Comparison of ENCODE assay signal across 28 cellular contexts in genomic region chr10:124605481-124605855, GRCh38.
A peak's percentile ranks its signal among the peaks of the same experiment; 100 is the strongest.
DNase-seq lines count a peak whose midpoint lies in the region; ATAC-seq and TF ChIP-seq lines count a peak whose summit lies in the region.
"Had no signal": no experiment of that assay in that cellular context is flagged by ENCODE, and none has a peak within 500 bp of the region (broad histone marks: within the 10 kb centered on the region; RNA-seq: fewer than 3 reads in every experiment).

No MANE protein-coding gene starts in this region.

- peak overlapping the region; percentile 65 for H3K27ac Mint-ChIP-seq in neural progenitor cell
- H3K27ac Mint-ChIP-seq: activated CD4-positive, alpha-beta T cell treated with anti-CD3 and anti-CD28 coated beads, Interleukin-2, amount 10 ng/mL, durations not matched to agents 24 days and 14 days; nephron; T-helper 2 cell treated with Interferon-gamma antibody and Interleukin-4, amounts not matched to agents 5 μg/mL and 100 μg/mL, for 36 hours had no signal

- no peaks in the 10 kb centered on the region for H3K36me3 Mint-ChIP-seq in neural progenitor cell
- H3K36me3 Mint-ChIP-seq: CD8-positive, alpha-beta memory T cell had no signal

- no peaks in the 10 kb centered on the region for H3F3A ChIP-seq in neural progenitor cell (ENCODE audit: low read depth)

- H3K79me2 ChIP-seq in neural progenitor cell (ENCODE audit: low read depth), result no peaks in the 10 kb centered on the region

- no peaks in the 10 kb centered on the region for H3K9me3 Mint-ChIP-seq in neural progenitor cell
- H3K9me3 Mint-ChIP-seq: activated CD4-positive, alpha-beta T cell treated with anti-CD3 and anti-CD28 coated beads, Interleukin-2, amount 10 ng/mL, durations not matched to agents 24 days and 14 days; CD8-positive, alpha-beta memory T cell; nephron; T-helper 2 cell treated with Interferon-gamma antibody and Interleukin-4, amounts not matched to agents 5 μg/mL and 100 μg/mL, for 36 hours had no signal

- intact Hi-C loops in right cardiac atrium (cut with DNase I), result no loop called here

- no peaks in the 10 kb centered on the region for H4K20me1 ChIP-seq in neural progenitor cell (ENCODE audit: low read depth)

- ATAC-seq in right cardiac atrium (no peak), GM19023 (IDR thresholded peaks at IDR 0.05; ENCODE audit: unreplicated experiment) (no peak)

- H3K9ac ChIP-seq in neural progenitor cell, result no peak overlapping the region
- H3K9ac ChIP-seq: SK-N-SH had no signal

- H3K36me3 ChIP-seq in right atrium auricular region (no peaks in the 10 kb centered on the region), neural progenitor cell (no peaks in the 10 kb centered on the region)
- H3K36me3 ChIP-seq: breast epithelium, colonic mucosa, HAP-1, sigmoid colon, thoracic aorta, vagina had no signal

- H3K27ac ChIP-seq in right cardiac atrium (ENCODE audit: low read length) (no peak overlapping the region), right atrium auricular region (no peak overlapping the region), caudate nucleus (ENCODE audit: low read depth, low read length) (peak overlapping the region; percentile 97), neural progenitor cell (no peak overlapping the region)
- H3K27ac ChIP-seq: breast epithelium, colonic mucosa, thoracic aorta, vagina, VCaP had no signal

- peaks cover 14% of the 10 kb centered on the region for H3K4me1 Mint-ChIP-seq in neural progenitor cell
- H3K4me1 Mint-ChIP-seq: nephron had no signal

- peak overlapping the region; percentile 12 for H3K4me3 Mint-ChIP-seq in neural progenitor cell
- H3K4me3 Mint-ChIP-seq: activated CD4-positive, alpha-beta T cell treated with anti-CD3 and anti-CD28 coated beads, Interleukin-2, amount 10 ng/mL, durations not matched to agents 24 days and 14 days; nephron; T-helper 2 cell treated with Interferon-gamma antibody and Interleukin-4, amounts not matched to agents 5 μg/mL and 100 μg/mL, for 36 hours had no signal

- DNase-seq in right cardiac atrium (peak; percentile 7 to 35 (median 25)), right atrium auricular region (ENCODE audit: low spot score) (no peak), caudate nucleus (lab: John Stamatoyannopoulos, UW) (no peak), neural progenitor cell (ENCODE audit: low spot score) (no peak), GOT3 (lab: John Stamatoyannopoulos, UW) (no peak), T-helper 1 cell (no peak), NCI-H524 (lab: John Stamatoyannopoulos, UW) (no peak)
- DNase-seq: activated CD4-positive, alpha-beta T cell treated with anti-CD3 and anti-CD28 coated beads, Interleukin-2, amount 10 ng/mL, durations not matched to agents 24 days and 14 days; activated naive CD4-positive, alpha-beta T cell; activated T-cell treated with anti-CD3 and anti-CD28 coated beads, Interleukin-2, amount 50 U/mL, for 48 hours; colonic mucosa; KBM-7; NCI-H1417; NCI-H774; OCI-M1; sigmoid colon; SK-N-SH; stimulated activated CD4-positive, alpha-beta T cell treated with anti-CD3 and anti-CD28 coated beads, Interleukin-4, amount 100 ng/mL, for 4 hours; stimulated activated naive CD4-positive, alpha-beta T cell treated with Interleukin-2 at 50 U/mL for 16 hours had no signal

- H3K4me1 ChIP-seq in right cardiac atrium (ENCODE audit: control insufficient read depth, insufficient read depth, low read length), result no peaks in the 10 kb centered on the region
- no peaks in the 10 kb centered on the region for H3K4me1 ChIP-seq in right atrium auricular region
- peaks cover 23% of the 10 kb centered on the region for H3K4me1 ChIP-seq in neural progenitor cell
- H3K4me1 ChIP-seq: breast epithelium, colonic mucosa, HAP-1, sigmoid colon had no signal

- WGBS in right cardiac atrium, result 90% methylated on average over 5 of the region's 5 CpGs

- TF ChIP-seq CTCF in right atrium auricular region (IDR thresholded peaks at IDR 0.05) (no peak), neural progenitor cell (IDR thresholded peaks at IDR 0.05) (no peak)

- H3K4me2 ChIP-seq in neural progenitor cell, result no peak overlapping the region
- H3K4me2 ChIP-seq: SK-N-SH had no signal

- peaks cover 4% of the 10 kb centered on the region for H3K27me3 Mint-ChIP-seq in neural progenitor cell (ENCODE audit: insufficient read depth, low read depth)
- H3K27me3 Mint-ChIP-seq: CD8-positive, alpha-beta memory T cell had no signal

- no peak overlapping the region for H2AFZ ChIP-seq in neural progenitor cell (replicated peaks)

- H3K4me3 ChIP-seq in right cardiac atrium (ENCODE audit: low read length), result no peak overlapping the region
- H3K4me3 ChIP-seq in right atrium auricular region, result no peak overlapping the region
- H3K4me3 ChIP-seq in neural progenitor cell, result no peak overlapping the region
- H3K4me3 ChIP-seq: breast epithelium, colonic mucosa, HAP-1, sigmoid colon, thoracic aorta, vagina had no signal

- H3K27me3 ChIP-seq in right cardiac atrium (ENCODE audit: control insufficient read depth, insufficient read depth) (no peaks in the 10 kb centered on the region), right atrium auricular region (no peaks in the 10 kb centered on the region), neural progenitor cell (no peaks in the 10 kb centered on the region)
- H3K27me3 ChIP-seq: breast epithelium, colonic mucosa, sigmoid colon, vagina had no signal

- H3K9me3 ChIP-seq in right cardiac atrium (ENCODE audit: control insufficient read depth, low read length) (no peaks in the 10 kb centered on the region), right atrium auricular region (no peaks in the 10 kb centered on the region), neural progenitor cell (ENCODE audit: low read depth) (no peaks in the 10 kb centered on the region)
- H3K9me3 ChIP-seq: breast epithelium, colonic mucosa, HAP-1, sigmoid colon, SK-N-SH, thoracic aorta, vagina had no signal

Comparison
In these comparisons a context has a peak if more than half of its experiments do, and no peak if none do; other contexts are left out.
1. DNase-seq: peak in right cardiac atrium (3 of 3); none in right atrium auricular region (single experiment), caudate nucleus (0 of 61), neural progenitor cell (single experiment), GOT3 (single experiment), T-helper 1 cell (0 of 5) and NCI-H524 (0 of 2).